Comparison of ENCODE assay signal across 8 cellular contexts in the genomic region with DNA sequence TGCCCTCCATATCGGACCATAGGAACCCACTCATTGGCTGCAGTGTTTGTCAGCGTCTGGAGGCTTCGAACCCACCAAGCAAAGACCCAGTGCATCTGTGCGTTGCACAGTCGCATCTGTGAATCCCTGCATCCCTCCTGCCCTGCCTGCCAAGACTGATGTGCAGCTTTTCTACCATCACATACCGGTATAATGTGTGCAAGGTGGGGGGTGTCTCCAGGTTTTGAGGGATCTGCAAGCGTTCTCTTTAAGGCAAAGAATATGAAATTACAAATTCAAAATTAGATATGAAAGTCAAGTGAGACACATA.
DNase-seq lines count a peak whose midpoint lies in the region; ATAC-seq, FAIRE-seq and TF ChIP-seq lines count a peak whose summit lies in the region.

No MANE protein-coding gene starts in this region.

- no peak for ATAC-seq in stimulated activated naive CD8-positive, alpha-beta T cell treated with anti-CD3 and anti-CD28 coated beads, Interleukin-15, Interleukin-2, amounts not matched to agents 100 U/mL and 50 U/mL, for 24 hours
- no peak for ATAC-seq in central memory CD8-positive, alpha-beta T cell (replicated peaks; ENCODE audit: extremely low read depth, poor library complexity, severe bottlenecking)
- ATAC-seq in activated CD4-positive, CD25-positive, alpha-beta regulatory T cell treated with anti-CD3 and anti-CD28 coated beads, Interleukin-2, amount 50 U/mL, for 24 hours, result no peak

- no peaks in the 10 kb centered on the region for H3K27me3 ChIP-seq in muscle layer of colon (ENCODE audit: control insufficient read depth in 1 of 2, insufficient read depth in 2 of 2, low read length in 2 of 2)

- H3K27ac ChIP-seq in muscle layer of colon (ENCODE audit: low read depth, low read length), result no peak overlapping the region

- H3K9ac ChIP-seq in muscle layer of colon (ENCODE audit: low read length), result no peak overlapping the region

- H3K27me3 Mint-ChIP-seq in stimulated activated naive CD8-positive, alpha-beta T cell treated with anti-CD3 and anti-CD28 coated beads, Interleukin-15, Interleukin-2, amounts not matched to agents 100 ng/mL and 50 ng/mL, for 24 hours, result no peaks in the 10 kb centered on the region
- no peaks in the 10 kb centered on the region for H3K27me3 Mint-ChIP-seq in central memory CD8-positive, alpha-beta T cell

- no peak for TF ChIP-seq POLR2A in H54 (IDR thresholded peaks at IDR 0.05; ENCODE audit: low read depth, low read length)

- H3K4me3 ChIP-seq in muscle layer of colon (ENCODE audit: low read depth in 1 of 2, low read length in 2 of 2), result peak overlapping the region; percentile 65 to 75

- H3K4me1 Mint-ChIP-seq in stimulated activated naive CD8-positive, alpha-beta T cell treated with anti-CD3 and anti-CD28 coated beads, Interleukin-15, Interleukin-2, amounts not matched to agents 100 ng/mL and 50 ng/mL, for 24 hours (ENCODE audit: low read depth), result peaks cover 41% of the 10 kb centered on the region
- peaks cover 28% of the 10 kb centered on the region for H3K4me1 Mint-ChIP-seq in central memory CD8-positive, alpha-beta T cell

- H3K36me3 Mint-ChIP-seq in stimulated activated naive CD8-positive, alpha-beta T cell treated with anti-CD3 and anti-CD28 coated beads, Interleukin-15, Interleukin-2, amounts not matched to agents 100 ng/mL and 50 ng/mL, for 24 hours (ENCODE audit: low read depth), result no peaks in the 10 kb centered on the region
- peaks cover 11% of the 10 kb centered on the region for H3K36me3 Mint-ChIP-seq in central memory CD8-positive, alpha-beta T cell (ENCODE audit: insufficient read depth)

- no peak overlapping the region for H3K27ac Mint-ChIP-seq in stimulated activated naive CD8-positive, alpha-beta T cell treated with anti-CD3 and anti-CD28 coated beads, Interleukin-15, Interleukin-2, amounts not matched to agents 100 ng/mL and 50 ng/mL, for 24 hours
- H3K27ac Mint-ChIP-seq in central memory CD8-positive, alpha-beta T cell (ENCODE audit: low read depth), result peak overlapping the region; percentile 84

- no peaks in the 10 kb centered on the region for H3K9me3 ChIP-seq in muscle layer of colon (ENCODE audit: low read length)

- peak overlapping the region; percentile 84 for H3K4me3 Mint-ChIP-seq in stimulated activated naive CD8-positive, alpha-beta T cell treated with anti-CD3 and anti-CD28 coated beads, Interleukin-15, Interleukin-2, amounts not matched to agents 100 ng/mL and 50 ng/mL, for 24 hours
- H3K4me3 Mint-ChIP-seq in central memory CD8-positive, alpha-beta T cell, result peak overlapping the region; percentile 83

- DNase-seq in stimulated activated naive CD8-positive, alpha-beta T cell treated with anti-CD3 and anti-CD28 coated beads, Interleukin-15, Interleukin-2, amounts not matched to agents 100 U/mL and 50 U/mL, for 24 hours, result no peak
- DNase-seq in central memory CD8-positive, alpha-beta T cell (ENCODE audit: low spot score in 2 of 2), result no peak
- DNase-seq in DMS114 treated with DMSO at 0.1 percent for 48 hours (lab: John Stamatoyannopoulos, UW; ENCODE audit: unreplicated experiment) (no peak), NCI-H226 (no peak), H54 (ENCODE audit: insufficient read length, low spot score) (no peak)

- no peak for FAIRE-seq in H54 (lab: Jason Lieb, UNC)

- no peaks in the 10 kb centered on the region for H3K9me3 Mint-ChIP-seq in stimulated activated naive CD8-positive, alpha-beta T cell treated with anti-CD3 and anti-CD28 coated beads, Interleukin-15, Interleukin-2, amounts not matched to agents 100 ng/mL and 50 ng/mL, for 24 hours
- no peaks in the 10 kb centered on the region for H3K9me3 Mint-ChIP-seq in central memory CD8-positive, alpha-beta T cell

- H3K36me3 ChIP-seq in muscle layer of colon (ENCODE audit: insufficient read depth, low read length), result no peaks in the 10 kb centered on the region

- H3K4me1 ChIP-seq in muscle layer of colon (ENCODE audit: insufficient read depth, low read length), result peaks cover 8% of the 10 kb centered on the region
